In genomic region chr3:104916971-104917370, GRCh38 we compare ENCODE assay signal across 20 cellular contexts.
DNase-seq lines count a peak whose midpoint lies in the region; ATAC-seq, FAIRE-seq and TF ChIP-seq lines count a peak whose summit lies in the region.
"Had no signal": no experiment of that assay in that cellular context is flagged by ENCODE, and none has a peak within 500 bp of the region (broad histone marks: within the 10 kb centered on the region; RNA-seq: fewer than 3 reads in every experiment).

No MANE protein-coding gene starts in this region.

- H3K36me3 ChIP-seq in SK-N-SH (replicated peaks in 1 of 2; ENCODE audit: control insufficient read depth in 1 of 2, insufficient read depth in 2 of 2, low read length in 1 of 2) (no peaks in the 10 kb centered on the region), astrocyte (ENCODE audit: insufficient read depth, low read length) (no peaks in the 10 kb centered on the region), mesenchymal stem cell (ENCODE audit: control insufficient read depth in 1 of 2, insufficient read depth in 2 of 2, low read depth in 1 of 2, low read length in 2 of 2) (no peaks in the 10 kb centered on the region), body of pancreas (replicated peaks in 1 of 2; ENCODE audit: insufficient read depth in 1 of 2, low read depth in 2 of 2) (no peaks in the 10 kb centered on the region)

- 0 out of 2 replicates have a peak overlapping the region, but pooled peaks have one; percentile 8 for H3K4me2 ChIP-seq in SK-N-SH
- peak overlapping the region; percentile 21 for H3K4me2 ChIP-seq in astrocyte (ENCODE audit: low read length)
- H3K4me2 ChIP-seq in mesenchymal stem cell (ENCODE audit: low read length, poor library complexity, severe bottlenecking) = no peak overlapping the region
- H3K4me2 ChIP-seq: PC-9 had no signal

- 49% methylated on average over 1 of the region's 1 CpG for WGBS in SK-N-SH (ENCODE audit: low lambda C conversion rate)
- WGBS in mesenchymal stem cell = 6% methylated on average over 1 of the region's 1 CpG
- 26 to 43% methylated on average over 1 of the region's 1 CpG for WGBS in body of pancreas, 2 donors

- no peak overlapping the region for H3K4me3 ChIP-seq in SK-N-SH (ENCODE audit: low read depth in 2 of 2, low read length in 1 of 2)
- no peak overlapping the region for H3K4me3 ChIP-seq in astrocyte (ENCODE audit: insufficient read depth, low read depth, low read length)
- H3K4me3 ChIP-seq in mesenchymal stem cell (ENCODE audit: insufficient read depth in 1 of 2, low read depth in 1 of 2, low read length in 2 of 2) = no peak overlapping the region
- H3K4me3 ChIP-seq in body of pancreas = no peak overlapping the region
- H3K4me3 ChIP-seq: GM23248, PC-9 had no signal

- H4K20me1 ChIP-seq in SK-N-SH (ENCODE audit: insufficient read depth) = no peaks in the 10 kb centered on the region
- H4K20me1 ChIP-seq in astrocyte (ENCODE audit: insufficient read depth, low read length) = no peaks in the 10 kb centered on the region

- H3K18ac ChIP-seq in mesenchymal stem cell (ENCODE audit: low read depth in 1 of 2, low read length in 2 of 2) = no peak overlapping the region

- H3K4me1 ChIP-seq in SK-N-SH (ENCODE audit: control insufficient read depth in 1 of 2, insufficient read depth in 2 of 2, low read depth in 1 of 2, low read length in 1 of 2) (peaks cover 0 to 7% of the 10 kb centered on the region in 2 experiments; a peak in 2 of 4 replicates), astrocyte (ENCODE audit: insufficient read depth, low read length) (no peaks in the 10 kb centered on the region), mesenchymal stem cell (ENCODE audit: control insufficient read depth, insufficient read depth, low read depth, low read length) (no peaks in the 10 kb centered on the region), body of pancreas (no peaks in the 10 kb centered on the region)

- H2AFZ ChIP-seq in SK-N-SH (ENCODE audit: low read depth) = peak overlapping the region; percentile 34; the same call in 1 of the 2 replicates
- no peak overlapping the region for H2AFZ ChIP-seq in astrocyte (ENCODE audit: low read depth, low read length)
- H2AFZ ChIP-seq in mesenchymal stem cell (ENCODE audit: low read depth, low read length) = no peak overlapping the region
- H2AFZ ChIP-seq: GM23248, PC-9 had no signal

- FAIRE-seq in astrocyte (lab: Jason Lieb, UNC) = peak; percentile 26
- FAIRE-seq: G401.6, GM12891 had no signal

- H3K27ac ChIP-seq in SK-N-SH (ENCODE audit: low read depth in 2 of 2, low read length in 1 of 2) = no peak overlapping the region
- no peak overlapping the region for H3K27ac ChIP-seq in astrocyte (ENCODE audit: low read depth, low read length)
- no peak overlapping the region for H3K27ac ChIP-seq in mesenchymal stem cell (ENCODE audit: low read length, poor library complexity, severe bottlenecking)
- no peak overlapping the region for H3K27ac ChIP-seq in body of pancreas
- H3K27ac ChIP-seq: GM23248, PC-9 had no signal

- intact Hi-C loops in body of pancreas (cut with DNase I) = no loop called here

- no peak overlapping the region for H3K23ac ChIP-seq in mesenchymal stem cell (ENCODE audit: low read length in 2 of 2)

- CTCF ChIA-PET in SK-N-SH (lab: Yijun Ruan, JAX) = no interaction called here

- no peak overlapping the region for H3K14ac ChIP-seq in mesenchymal stem cell (ENCODE audit: low read length in 2 of 2)

- H3K9ac ChIP-seq in SK-N-SH (no peak overlapping the region), astrocyte (ENCODE audit: low read length) (no peak overlapping the region), mesenchymal stem cell (ENCODE audit: low read length) (no peak overlapping the region)
- H3K9ac ChIP-seq: GM23248 had no signal

- no peak overlapping the region for H2BK120ac ChIP-seq in mesenchymal stem cell (ENCODE audit: low read depth, low read length)

- no peak for TF ChIP-seq EP300 in SK-N-SH (IDR thresholded peaks at IDR 0.05; ENCODE audit: borderline replicate concordance in 1 of 2, low read depth in 1 of 2, low read length in 1 of 2)

- no peak overlapping the region for H4K8ac ChIP-seq in mesenchymal stem cell (ENCODE audit: low read length)

- no peaks in the 10 kb centered on the region for H3K27me3 Mint-ChIP-seq in astrocyte (ENCODE audit: low read depth, unreplicated experiment)
- H3K27me3 Mint-ChIP-seq: CD4-positive, CD25-positive, alpha-beta regulatory T cell had no signal

- H3K4me3 Mint-ChIP-seq in astrocyte (ENCODE audit: unreplicated experiment) = no peak overlapping the region
- H3K4me3 Mint-ChIP-seq: CD4-positive, CD25-positive, alpha-beta regulatory T cell had no signal

- H2BK5ac ChIP-seq in mesenchymal stem cell (ENCODE audit: low read depth, low read length, poor library complexity, severe bottlenecking) = no peak overlapping the region

- no peak for TF ChIP-seq RAD21 in SK-N-SH (IDR thresholded peaks at IDR 0.05; ENCODE audit: low read length)

- TF ChIP-seq CTCF in SK-N-SH (IDR thresholded peaks at IDR 0.05) (no peak), astrocyte (IDR thresholded peaks at IDR 0.05; ENCODE audit: insufficient read depth, low read depth, low read length) (no peak), GM13977 (IDR thresholded peaks at IDR 0.05; ENCODE audit: extremely low read depth, insufficient read depth, missing control alignments) (no peak), omental fat pad (IDR thresholded peaks at IDR 0.05) (no peak), body of pancreas (IDR thresholded peaks at IDR 0.05) (no peak)

- no peak overlapping the region for H2BK12ac ChIP-seq in mesenchymal stem cell (ENCODE audit: low read length in 2 of 2)

- H3K4me1 Mint-ChIP-seq in astrocyte (ENCODE audit: low read depth, unreplicated experiment) = peaks cover 5% of the 10 kb centered on the region
- H3K4me1 Mint-ChIP-seq: CD4-positive, CD25-positive, alpha-beta regulatory T cell had no signal

- H3K9me2 ChIP-seq in SK-N-SH = no peaks in the 10 kb centered on the region

- H3K9me3 Mint-ChIP-seq in astrocyte (ENCODE audit: unreplicated experiment) = no peaks in the 10 kb centered on the region

- no peaks in the 10 kb centered on the region for H3K79me2 ChIP-seq in SK-N-SH (ENCODE audit: insufficient read depth)
- H3K79me2 ChIP-seq in astrocyte (ENCODE audit: insufficient read depth, low read length) = no peaks in the 10 kb centered on the region

- no peak overlapping the region for H4K91ac ChIP-seq in mesenchymal stem cell (ENCODE audit: low read length)

- POLR2A ChIA-PET in SK-N-SH (lab: Yijun Ruan, JAX) = no interaction called here

- ATAC-seq in SK-N-SH treated with all-trans-retinoic acid at 6 μM for 48 hours (no peak), omental fat pad (ENCODE audit: low FRiP score) (no peak), body of pancreas (no peak)

- in situ Hi-C loops in GM13977 (cut with MboI; ENCODE audit: low pct_unique_long_range_greater_than_20kb, low sequenced_read_pairs, unreplicated experiment) = no loop called here

- H3K27me3 ChIP-seq in SK-N-SH (ENCODE audit: insufficient read depth) = no peaks in the 10 kb centered on the region
- no peaks in the 10 kb centered on the region for H3K27me3 ChIP-seq in astrocyte (ENCODE audit: insufficient read depth, low read length)
- no peaks in the 10 kb centered on the region for H3K27me3 ChIP-seq in mesenchymal stem cell (ENCODE audit: control insufficient read depth in 1 of 2, insufficient read depth in 1 of 2, low read length in 2 of 2)
- no peaks in the 10 kb centered on the region for H3K27me3 ChIP-seq in body of pancreas

- DNase-seq in SK-N-SH (no peak), astrocyte (ENCODE audit: low read depth) (no peak), mesenchymal stem cell (peak; percentile 12), GM13977 (ENCODE audit: low spot score) (no peak), omental fat pad (ENCODE audit: low spot score) (no peak), NCI-H1092 treated with DMSO at 0.1 percent for 48 hours (lab: John Stamatoyannopoulos, UW) (no peak), body of pancreas (no peak)
- DNase-seq: 8988T; CD4-positive, CD25-positive, alpha-beta regulatory T cell; DMS53; GM23248; KG1; NCI-H1105; NCI-H1694 treated with DMSO at 0.1 percent for 48 hours; NCI-H446; NCI-H748 treated with DMSO at 0.1 percent for 48 hours; PC-9 had no signal

- H3K9me3 ChIP-seq in SK-N-SH = no peaks in the 10 kb centered on the region
- no peaks in the 10 kb centered on the region for H3K9me3 ChIP-seq in astrocyte (ENCODE audit: insufficient read depth, low read depth, low read length)
- no peaks in the 10 kb centered on the region for H3K9me3 ChIP-seq in mesenchymal stem cell (ENCODE audit: control insufficient read depth, low read length)
- H3K9me3 ChIP-seq in body of pancreas = no peaks in the 10 kb centered on the region

- no peaks in the 10 kb centered on the region for H3F3A ChIP-seq in SK-N-SH (replicated peaks; ENCODE audit: insufficient read depth)

- H2AK5ac ChIP-seq in mesenchymal stem cell (ENCODE audit: low read length, severe bottlenecking) = no peak overlapping the region

- no peaks in the 10 kb centered on the region for H3K79me1 ChIP-seq in mesenchymal stem cell (replicated peaks; ENCODE audit: low read length, poor library complexity, severe bottlenecking)

- H3K27ac Mint-ChIP-seq in astrocyte (ENCODE audit: unreplicated experiment) = no peak overlapping the region
- H3K27ac Mint-ChIP-seq: CD4-positive, CD25-positive, alpha-beta regulatory T cell had no signal

- H3K36me3 Mint-ChIP-seq in astrocyte (ENCODE audit: low read depth, unreplicated experiment) = no peaks in the 10 kb centered on the region
- H3K36me3 Mint-ChIP-seq: CD4-positive, CD25-positive, alpha-beta regulatory T cell had no signal

- H2BK15ac ChIP-seq in mesenchymal stem cell (ENCODE audit: low read depth, poor library complexity, severe bottlenecking) = no peak overlapping the region

- H3K4ac ChIP-seq in mesenchymal stem cell (ENCODE audit: low read depth in 1 of 2, low read length in 2 of 2) = no peak overlapping the region

- TF ChIP-seq POLR2A in body of pancreas (IDR thresholded peaks at IDR 0.05) = no peak

TF ChIP-seq in SK-N-SH, 30 proteins besides CTCF, POLR2A, EP300 and RAD21 (continues in another document):
- TF ChIP-seq NFIC (IDR thresholded peaks at IDR 0.05; ENCODE audit: borderline replicate concordance) (no peak), TCF12 (IDR thresholded peaks at IDR 0.05) (no peak)

TF ChIP-seq in SK-N-SH treated with all-trans-retinoic acid at 6 μM for 48 hours, 23 proteins besides CTCF, POLR2A, EP300 and RAD21 (continues in another document):
- TF ChIP-seq TOX (CRISPR knock-in tag; IDR thresholded peaks at IDR 0.05; ENCODE audit: borderline replicate concordance) (no peak), ESRRG (CRISPR knock-in tag; IDR thresholded peaks at IDR 0.05) (no peak)
